ENCODE assay signal across 8 cellular contexts in genomic region chr1:93846151-93846928, GRCh38. TPM values are rescaled to one million over a fixed set of nuclear protein-coding genes. Genes with fewer than 3 reads are reported as not detected.
DNase-seq lines count a peak whose midpoint lies in the region; ATAC-seq and TF ChIP-seq lines count a peak whose summit lies in the region.

No MANE protein-coding gene starts in this region.

- H3K4me1 ChIP-seq in ectodermal cell (ENCODE audit: control insufficient read depth, insufficient read depth, low read length) (no peaks in the 10 kb centered on the region), lung (ENCODE audit: control insufficient read depth in 2 of 2, insufficient read depth in 2 of 2, low read length in 2 of 2) (peaks cover 0 to 5% of the 10 kb centered on the region in 2 donors)

- peaks cover 18% of the 10 kb centered on the region for H3K4me1 Mint-ChIP-seq in activated CD8-positive, alpha-beta T cell treated with anti-CD3 and anti-CD28 coated beads for 36 hours (ENCODE audit: low read depth)

- peak overlapping the region; percentile 92 for H3K27ac Mint-ChIP-seq in activated CD8-positive, alpha-beta T cell treated with anti-CD3 and anti-CD28 coated beads for 36 hours

- DNase-seq in CD1c-positive myeloid dendritic cell (ENCODE audit: extremely low spot score) (peak; percentile 91), GM19240 (ENCODE audit: insufficient read length, low spot score) (peak; percentile 55), NCI-H69 (lab: John Stamatoyannopoulos, UW) (peak; percentile 87), lung (ENCODE audit: low spot score) (peak; percentile 88)
- DNase-seq in activated CD8-positive, alpha-beta T cell treated with anti-CD3 and anti-CD28 coated beads for 36 hours, result peak; percentile 88
- peak; percentile 62 to 77 (median 71) for DNase-seq in stimulated activated CD4-positive, alpha-beta T cell treated with anti-CD3 and anti-CD28 coated beads, TNF-alpha, amount 100 ng/mL, for 24 hours (ENCODE audit: low read depth in 3 of 3)

- CTCF ChIA-PET in activated CD8-positive, alpha-beta T cell treated with anti-CD3 and anti-CD28 coated beads for 36 hours (lab: Charles Lee), result interaction anchor here (0.6 to 5.3 kb wide), 10 partner anchors 9 to 409 kb away, joined by 3 to 114 read pairs (median 4); partner anchors contain the start of gene GCLM

- 0% methylated on average over 81 of the region's 81 CpGs for WGBS in ectodermal cell, 2 experiments
- 0% methylated on average over 66 to 81 of the region's 81 CpGs for WGBS in lung, 2 donors

- POLR2A ChIA-PET in activated CD8-positive, alpha-beta T cell treated with anti-CD3 and anti-CD28 coated beads for 36 hours (lab: Charles Lee), result interaction anchor here (0.7 to 2.4 kb wide), 2 partner anchors 33 to 61 kb away, joined by 3 to 15 read pairs; partner anchors contain the start of gene DNTTIP2

- peak overlapping the region; percentile 80 for H3K4me3 Mint-ChIP-seq in activated CD8-positive, alpha-beta T cell treated with anti-CD3 and anti-CD28 coated beads for 36 hours

- intact Hi-C loops in activated CD8-positive, alpha-beta T cell treated with anti-CD3 and anti-CD28 coated beads for 36 hours (cut with micrococcal nuclease), result loop anchor here (5.0 to 10.0 kb wide), 3 partner anchors 61 to 542 kb away; partner anchors contain the start of gene GCLM

- peak overlapping the region; percentile 64 for H3K4me3 ChIP-seq in ectodermal cell (ENCODE audit: insufficient read depth, low read depth, low read length)
- peak overlapping the region; percentile 67 for H3K4me3 ChIP-seq in lung

- H3K36me3 Mint-ChIP-seq in activated CD8-positive, alpha-beta T cell treated with anti-CD3 and anti-CD28 coated beads for 36 hours (ENCODE audit: low read depth), result peaks cover 4% of the 10 kb centered on the region

- ATAC-seq in HG03442 (IDR thresholded peaks at IDR 0.05; ENCODE audit: unreplicated experiment) (peak; percentile 44), lung (ENCODE audit: insufficient read depth, low FRiP score) (peak; percentile 68)
- peak; percentile 45 for ATAC-seq in activated CD8-positive, alpha-beta T cell treated with anti-CD3 and anti-CD28 coated beads for 36 hours

- H3K27me3 ChIP-seq in ectodermal cell (ENCODE audit: control insufficient read depth, insufficient read depth, low read length, poor library complexity, severe bottlenecking) (no peaks in the 10 kb centered on the region), lung (ENCODE audit: control insufficient read depth, insufficient read depth) (no peaks in the 10 kb centered on the region)

- no peaks in the 10 kb centered on the region for H3K9me3 ChIP-seq in ectodermal cell (ENCODE audit: control insufficient read depth, low read length)
- no peaks in the 10 kb centered on the region for H3K9me3 ChIP-seq in lung (ENCODE audit: control insufficient read depth in 2 of 2, insufficient read depth in 1 of 2, low read length in 1 of 2)

- peak overlapping the region; percentile 38 for H3K27ac ChIP-seq in ectodermal cell (ENCODE audit: insufficient read depth, low read depth, low read length, poor library complexity, severe bottlenecking)
- peak overlapping the region; percentile 96 to 97 for H3K27ac ChIP-seq in lung (ENCODE audit: low read depth in 1 of 2, low read length in 1 of 2)

- H3K27me3 Mint-ChIP-seq in activated CD8-positive, alpha-beta T cell treated with anti-CD3 and anti-CD28 coated beads for 36 hours, result peaks cover 1% of the 10 kb centered on the region

- H3K36me3 ChIP-seq in ectodermal cell (ENCODE audit: control insufficient read depth, insufficient read depth, low read length) (no peaks in the 10 kb centered on the region), lung (ENCODE audit: control insufficient read depth in 2 of 2, insufficient read depth in 2 of 2, low read length in 2 of 2) (peaks cover 0 to 3% of the 10 kb centered on the region in 2 donors)

- H3K9me3 Mint-ChIP-seq in activated CD8-positive, alpha-beta T cell treated with anti-CD3 and anti-CD28 coated beads for 36 hours, result no peaks in the 10 kb centered on the region

- no peak for TF ChIP-seq CTCF in activated CD8-positive, alpha-beta T cell treated with anti-CD3 and anti-CD28 coated beads for 36 hours (IDR thresholded peaks at IDR 0.05)
- TF ChIP-seq CTCF in lung (IDR thresholded peaks at IDR 0.05; ENCODE audit: control extremely low read depth, extremely low read depth), result peak; percentile 24

RNA-seq across cellular contexts. Expression of gene DNTTIP2, which starts 32.7 kb away (rescaled TPM):
- total RNA-seq in activated CD8-positive, alpha-beta T cell treated with anti-CD3 and anti-CD28 coated beads for 36 hours, result 10 to 100 TPM; 81.7 to 82.2 TPM
- polyA plus RNA-seq in ectodermal cell (2013, experiment 1 of 4), result 62.5 TPM
- 68.0 TPM for polyA plus RNA-seq in ectodermal cell (2013, experiment 2 of 4)
- polyA plus RNA-seq in ectodermal cell (2013, experiment 3 of 4), result 55.1 TPM
- 63.1 TPM for polyA plus RNA-seq in ectodermal cell (2013, experiment 4 of 4)
- 10 to 100 TPM; 46.5 to 46.9 TPM for total RNA-seq in lung
- 10 to 100 TPM; 36.6 to 79.9 TPM for polyA plus RNA-seq in lung

Comparison
In these comparisons a context has a peak if more than half of its experiments do, and no peak if none do; other contexts are left out.
1. Peak in every context shown above with its lines: DNase-seq, ATAC-seq, H3K4me3 ChIP-seq and H3K27ac ChIP-seq.